In genomic region chr18:10525563-10526210, GRCh38 we compare ENCODE assay signal across 1 cellular context.
TF ChIP-seq lines count a peak whose summit lies in the region.

Gene NAPG, plus strand, starts transcription at chr18:10526027. Its CDS starts 76 bp downstream, at chr18:10526103.

TF ChIP-seq in HEK293, 187 proteins besides CTCF, POLR2A, EP300 and RAD21 (continued from another document):
- peak; percentile 61; the same call in 1 of the 2 replicates for TF ChIP-seq ZBTB17 (tag by site-specific recombination; IDR thresholded peaks at IDR 0.05)
- TF ChIP-seq ZNF266 (tag by site-specific recombination; IDR thresholded peaks at IDR 0.05; ENCODE audit: low read depth), result no peak
- peak; percentile 66; the same call in 1 of the 2 replicates for TF ChIP-seq ZNF561 (tag by site-specific recombination; IDR thresholded peaks at IDR 0.05; ENCODE audit: borderline replicate concordance)
- TF ChIP-seq SP2 (tag by site-specific recombination; IDR thresholded peaks at IDR 0.05), result peak; percentile 57
- TF ChIP-seq ZNF596 (tag by site-specific recombination; IDR thresholded peaks at IDR 0.05), result no peak
- 0 out of 2 replicates have a peak, but pooled peaks have one; percentile 27 for TF ChIP-seq ZNF843 (tag by site-specific recombination; IDR thresholded peaks at IDR 0.05)
- TF ChIP-seq PATZ1 (tag by site-specific recombination; IDR thresholded peaks at IDR 0.05), result 0 out of 2 replicates have a peak, but pooled peaks have one; percentile 11
- TF ChIP-seq ZSCAN5A (tag by site-specific recombination; IDR thresholded peaks at IDR 0.05), result no peak
- peak; percentile 81 for TF ChIP-seq ZBTB11 (tag by site-specific recombination; conservative IDR thresholded peaks at IDR 0.05; ENCODE audit: low read depth)
- TF ChIP-seq AEBP2 (tag by site-specific recombination; IDR thresholded peaks at IDR 0.05; ENCODE audit: borderline replicate concordance), result no peak
- peak; percentile 73 for TF ChIP-seq ZXDB (tag by site-specific recombination; IDR thresholded peaks at IDR 0.05)
- TF ChIP-seq PBX3 (CRISPR knock-in tag; IDR thresholded peaks at IDR 0.05), result peak; percentile 89; the same call in 1 of the 2 replicates
- TF ChIP-seq ZNF660 (tag by site-specific recombination; IDR thresholded peaks at IDR 0.05), result peak; percentile 48; the same call in 1 of the 2 replicates
- no peak for TF ChIP-seq ZNF324 (tag by site-specific recombination; IDR thresholded peaks at IDR 0.05)
- no peak for TF ChIP-seq ZNF670 (tag by site-specific recombination; IDR thresholded peaks at IDR 0.05; ENCODE audit: low read depth)
